1 cellular context compared by ENCODE assay signal in the genomic region with DNA sequence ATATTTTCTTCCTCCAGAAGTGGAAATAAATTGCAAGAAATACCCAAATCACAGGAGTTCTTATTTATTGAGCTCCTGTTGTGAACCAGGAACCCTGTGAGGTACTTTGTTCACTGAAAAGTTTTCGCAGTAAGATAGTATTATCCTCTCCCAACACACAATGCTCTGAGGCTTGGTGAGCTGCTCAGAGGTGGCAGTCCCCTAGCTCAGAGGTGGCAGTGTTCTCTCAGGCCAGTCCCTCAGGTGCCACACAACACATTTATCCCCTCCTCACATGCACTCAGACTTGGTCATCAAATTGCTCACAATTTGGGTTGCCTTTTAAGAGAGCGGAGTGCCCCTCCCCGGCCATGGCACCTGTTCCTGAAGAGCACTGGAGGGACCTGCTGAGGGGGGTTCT.
TF ChIP-seq lines count a peak whose summit lies in the region.

No MANE protein-coding gene starts in this region.

TF ChIP-seq in HepG2, 621 proteins besides CTCF, POLR2A, EP300 and RAD21:
- TF ChIP-seq ZNF740 (CRISPR knock-in tag; IDR thresholded peaks at IDR 0.05): no peak
- no peak for TF ChIP-seq KLF6 (CRISPR knock-in tag; IDR thresholded peaks at IDR 0.05)
- TF ChIP-seq SAFB2 (CRISPR knock-in tag; IDR thresholded peaks at IDR 0.05; ENCODE audit: borderline replicate concordance, low read depth): no peak
- no peak for TF ChIP-seq ZNF468 (CRISPR knock-in tag; IDR thresholded peaks at IDR 0.05)
TF ChIP-seq in HepG2: peak in this region for 0.
